Comparison of ENCODE assay signal across 14 cellular contexts in genomic region chr2:11495844-11496271, GRCh38. TPM values are rescaled to one million over a fixed set of nuclear protein-coding genes. Genes with fewer than 3 reads are reported as not detected.
DNase-seq lines count a peak whose midpoint lies in the region; ATAC-seq and TF ChIP-seq lines count a peak whose summit lies in the region.
"Had no signal": no experiment of that assay in that cellular context is flagged by ENCODE, and none has a peak within 500 bp of the region (broad histone marks: within the 10 kb centered on the region; RNA-seq: fewer than 3 reads in every experiment).

No MANE protein-coding gene starts in this region.

- TF ChIP-seq CTCF in glutamatergic neuron (IDR thresholded peaks at IDR 0.05; ENCODE audit: partially characterized antibody, unreplicated experiment), result no peak

- peak overlapping the region; percentile 96 for H3K27ac Mint-ChIP-seq in glutamatergic neuron (ENCODE audit: unreplicated experiment)
- no peak overlapping the region for H3K27ac Mint-ChIP-seq in activated CD4-positive, alpha-beta memory T cell treated with anti-CD3 and anti-CD28 coated beads for 36 hours
- H3K27ac Mint-ChIP-seq: activated CD4-positive, alpha-beta memory T cell treated with anti-CD3 and anti-CD28 coated beads, Interleukin-2, amount 10 ng/mL, durations not matched to agents 7 days and 5 days had no signal

- intact Hi-C loops in Right ventricle myocardium inferior (cut with DNase I), result loop anchor here (5.0 kb wide), 2 partner anchors 46 to 61 kb away; no protein-coding TSS in a partner anchor
- intact Hi-C loops in cardiac septum (cut with DNase I), result no loop called here
- intact Hi-C loops in activated CD4-positive, alpha-beta memory T cell treated with anti-CD3 and anti-CD28 coated beads for 36 hours (cut with micrococcal nuclease), result no loop called here

- peaks cover 5% of the 10 kb centered on the region for H3K27me3 Mint-ChIP-seq in glutamatergic neuron (ENCODE audit: unreplicated experiment)
- peaks cover 7% of the 10 kb centered on the region for H3K27me3 Mint-ChIP-seq in activated CD4-positive, alpha-beta memory T cell treated with anti-CD3 and anti-CD28 coated beads for 36 hours

- H3K9me3 Mint-ChIP-seq in glutamatergic neuron (ENCODE audit: unreplicated experiment), result peaks cover 8% of the 10 kb centered on the region
- H3K9me3 Mint-ChIP-seq in activated CD4-positive, alpha-beta memory T cell treated with anti-CD3 and anti-CD28 coated beads for 36 hours, result no peaks in the 10 kb centered on the region
- H3K9me3 Mint-ChIP-seq: activated CD4-positive, alpha-beta memory T cell treated with anti-CD3 and anti-CD28 coated beads, Interleukin-2, amount 10 ng/mL, durations not matched to agents 7 days and 5 days had no signal

- DNase-seq in Right ventricle myocardium inferior (ENCODE audit: missing footprints) (no peak), cardiac septum (ENCODE audit: low spot score) (no peak), glutamatergic neuron (peak; percentile 51), midbrain (lab: John Stamatoyannopoulos, UW) (peak; percentile 23), DMS 273 treated with DMSO at 0.1 percent for 48 hours (lab: John Stamatoyannopoulos, UW) (no peak), mucosa of gallbladder (ENCODE audit: low spot score) (no peak)
- DNase-seq in stimulated activated CD4-positive, alpha-beta T cell treated with anti-CD3 and anti-CD28 coated beads, Interleukin-15, amount 100 ng/mL, for 24 hours, result no peak
- DNase-seq in activated CD4-positive, alpha-beta memory T cell treated with anti-CD3 and anti-CD28 coated beads for 36 hours, result no peak
- DNase-seq: activated CD4-positive, alpha-beta memory T cell treated with anti-CD3 and anti-CD28 coated beads, Interleukin-2, amount 10 ng/mL, durations not matched to agents 7 days and 5 days; activated naive CD4-positive, alpha-beta T cell treated with Interleukin-2 at 50 U/mL for 16 hours; NCI-H2171 treated with DMSO at 0.1 percent for 48 hours; Peyer's patch; small intestine; upper lobe of left lung had no signal

- peaks cover 57% of the 10 kb centered on the region for H3K4me1 Mint-ChIP-seq in glutamatergic neuron (ENCODE audit: low read depth, unreplicated experiment)
- H3K4me1 Mint-ChIP-seq in activated CD4-positive, alpha-beta memory T cell treated with anti-CD3 and anti-CD28 coated beads for 36 hours (ENCODE audit: low read depth), result peaks cover 5% of the 10 kb centered on the region

- POLR2A ChIA-PET in activated CD4-positive, alpha-beta memory T cell treated with anti-CD3 and anti-CD28 coated beads for 36 hours (lab: Charles Lee), result no interaction called here

- no peaks in the 10 kb centered on the region for H3K36me3 Mint-ChIP-seq in glutamatergic neuron (ENCODE audit: unreplicated experiment)
- no peaks in the 10 kb centered on the region for H3K36me3 Mint-ChIP-seq in activated CD4-positive, alpha-beta memory T cell treated with anti-CD3 and anti-CD28 coated beads for 36 hours

- ATAC-seq in Right ventricle myocardium inferior, result peak; percentile 36

- peak overlapping the region; percentile 68 for H3K4me3 Mint-ChIP-seq in glutamatergic neuron (ENCODE audit: unreplicated experiment)
- H3K4me3 Mint-ChIP-seq in activated CD4-positive, alpha-beta memory T cell treated with anti-CD3 and anti-CD28 coated beads for 36 hours, result no peak overlapping the region
- H3K4me3 Mint-ChIP-seq: activated CD4-positive, alpha-beta memory T cell treated with anti-CD3 and anti-CD28 coated beads, Interleukin-2, amount 10 ng/mL, durations not matched to agents 7 days and 5 days had no signal

- CTCF ChIA-PET in activated CD4-positive, alpha-beta memory T cell treated with anti-CD3 and anti-CD28 coated beads for 36 hours (lab: Charles Lee), result interaction anchor here (0.6 to 0.8 kb wide), 2 partner anchors 15 to 295 kb away, joined by 3 read pairs; no protein-coding TSS in a partner anchor

RNA-seq across cellular contexts. Expression of gene E2F6, which starts 29.9 kb away (rescaled TPM):
- total RNA-seq in Right ventricle myocardium inferior, result 12.5 TPM
- 18.7 TPM for total RNA-seq in cardiac septum
- total RNA-seq in glutamatergic neuron (ENCODE audit: unreplicated experiment), result 22.1 TPM
- 10 to 100 TPM in 1 of 2 experiments, 1 to 10 TPM in 1; 9.9 to 10.3 TPM for total RNA-seq in activated CD4-positive, alpha-beta memory T cell treated with anti-CD3 and anti-CD28 coated beads for 36 hours
- total RNA-seq in mucosa of gallbladder, result 9.0 TPM

RNA-seq across cellular contexts. Expression of gene GREB1, which starts 38.0 kb away (rescaled TPM):
- total RNA-seq in Right ventricle myocardium inferior, result 11.4 TPM
- 2.9 TPM for total RNA-seq in cardiac septum
- total RNA-seq in glutamatergic neuron (ENCODE audit: unreplicated experiment), result 134 TPM
- total RNA-seq in activated CD4-positive, alpha-beta memory T cell treated with anti-CD3 and anti-CD28 coated beads for 36 hours, result under 1 TPM; 0.29 to 0.81 TPM
- 12.5 TPM for total RNA-seq in mucosa of gallbladder

Comparison
In these comparisons a context has a peak if more than half of its experiments do, and no peak if none do; other contexts are left out.
1. DNase-seq: peak in glutamatergic neuron (single experiment) and midbrain (single experiment); none in Right ventricle myocardium inferior (single experiment), cardiac septum (single experiment), stimulated activated CD4-positive, alpha-beta T cell treated with anti-CD3 and anti-CD28 coated beads, Interleukin-15, amount 100 ng/mL, for 24 hours (single experiment), activated CD4-positive, alpha-beta memory T cell treated with anti-CD3 and anti-CD28 coated beads for 36 hours (single experiment), DMS 273 treated with DMSO at 0.1 percent for 48 hours (single experiment) and mucosa of gallbladder (single experiment).
2. RNA of gene GREB1, which starts 38.0 kb away (total RNA-seq): 134 TPM in glutamatergic neuron (single experiment); 12.5 TPM in mucosa of gallbladder (single experiment), 11.4 TPM in Right ventricle myocardium inferior (single experiment), 2.9 TPM in cardiac septum (single experiment) and 0.29 to 0.81 TPM in activated CD4-positive, alpha-beta memory T cell treated with anti-CD3 and anti-CD28 coated beads for 36 hours; every median in the first group is over 10 times any median in the second.